22 cellular contexts compared by ENCODE assay signal in the genomic region with DNA sequence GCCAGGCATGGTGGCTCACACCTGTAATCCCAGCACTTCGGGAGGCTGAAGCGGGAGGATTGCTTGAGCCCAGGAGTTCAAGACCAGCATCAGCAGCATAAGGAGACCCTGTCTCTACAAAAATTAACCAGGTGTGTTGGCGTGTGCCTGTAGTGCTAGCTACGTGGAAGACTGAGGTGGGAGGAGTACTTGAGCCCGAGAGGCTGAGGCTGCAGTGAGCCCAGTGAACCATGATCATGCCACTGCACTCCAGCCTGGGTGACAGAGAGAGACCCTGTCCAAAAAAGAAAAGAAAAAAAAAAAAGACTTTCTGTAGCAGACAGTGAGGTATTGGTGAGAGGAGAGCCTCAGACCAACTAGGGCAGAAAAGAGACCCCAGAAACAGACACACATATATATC.
"Had no signal": no experiment of that assay in that cellular context is flagged by ENCODE, and none has a peak within 500 bp of the region (broad histone marks: within the 10 kb centered on the region; RNA-seq: fewer than 3 reads in every experiment).

No MANE protein-coding gene starts in this region.

- H3K9me3 Mint-ChIP-seq: natural killer cell treated with Interleukin-12 subunit alpha and Interleukin-12 subunit beta and Interleukin-15 and Interleukin-18, amount 100 ng/mL, for 72 hours; stimulated activated naive CD8-positive, alpha-beta T cell treated with anti-CD3 and anti-CD28 coated beads, Interleukin-15, Interleukin-2, amounts not matched to agents 100 ng/mL and 50 ng/mL, for 24 hours had no signal

- H3K27ac Mint-ChIP-seq: natural killer cell treated with Interleukin-12 subunit alpha and Interleukin-12 subunit beta and Interleukin-15 and Interleukin-18, amount 100 ng/mL, for 72 hours; neural progenitor cell; progenitor cell of endocrine pancreas; stimulated activated naive CD8-positive, alpha-beta T cell treated with anti-CD3 and anti-CD28 coated beads, Interleukin-15, Interleukin-2, amounts not matched to agents 100 ng/mL and 50 ng/mL, for 24 hours had no signal

- H3K9me3 ChIP-seq: ovary, thoracic aorta, upper lobe of left lung, vagina had no signal

- ATAC-seq: left colon; left ventricle myocardium superior; natural killer cell treated with Interleukin-12 subunit alpha and Interleukin-12 subunit beta and Interleukin-15 and Interleukin-18, amount 100 ng/mL, for 72 hours; right cardiac atrium had no signal

- H3K4me3 ChIP-seq: coronary artery, hepatocyte, lung, neural progenitor cell, ovary, smooth muscle cell, thoracic aorta, upper lobe of left lung, vagina had no signal

- H3K36me3 Mint-ChIP-seq: natural killer cell treated with Interleukin-12 subunit alpha and Interleukin-12 subunit beta and Interleukin-15 and Interleukin-18, amount 100 ng/mL, for 72 hours; neural progenitor cell had no signal

- DNase-seq: effector CD4-positive, alpha-beta T cell; foreskin melanocyte; left colon; left ventricle myocardium superior; mesenchymal stem cell; midbrain; nucleus accumbens; ovary; right cardiac atrium; stimulated activated CD4-positive, alpha-beta T cell treated with anti-CD3 and anti-CD28 coated beads, Interleukin-2, amount 100 ng/mL, for 48 hours; substantia nigra had no signal

- H3K27me3 ChIP-seq: hepatocyte, neural progenitor cell, ovary, upper lobe of left lung, vagina had no signal

- H3K27ac ChIP-seq: coronary artery, hepatocyte, neural progenitor cell, ovary, thoracic aorta, upper lobe of left lung, vagina had no signal

- H3K9ac ChIP-seq: neural progenitor cell had no signal

- H3K4me3 Mint-ChIP-seq: natural killer cell treated with Interleukin-12 subunit alpha and Interleukin-12 subunit beta and Interleukin-15 and Interleukin-18, amount 100 ng/mL, for 72 hours; neural progenitor cell; stimulated activated naive CD8-positive, alpha-beta T cell treated with anti-CD3 and anti-CD28 coated beads, Interleukin-15, Interleukin-2, amounts not matched to agents 100 ng/mL and 50 ng/mL, for 24 hours had no signal

- H3K4me1 ChIP-seq: neural progenitor cell had no signal

- H3K36me3 ChIP-seq: neural progenitor cell, ovary, thoracic aorta, upper lobe of left lung, vagina had no signal
